1 cellular context compared by ENCODE assay signal in the genomic region with DNA sequence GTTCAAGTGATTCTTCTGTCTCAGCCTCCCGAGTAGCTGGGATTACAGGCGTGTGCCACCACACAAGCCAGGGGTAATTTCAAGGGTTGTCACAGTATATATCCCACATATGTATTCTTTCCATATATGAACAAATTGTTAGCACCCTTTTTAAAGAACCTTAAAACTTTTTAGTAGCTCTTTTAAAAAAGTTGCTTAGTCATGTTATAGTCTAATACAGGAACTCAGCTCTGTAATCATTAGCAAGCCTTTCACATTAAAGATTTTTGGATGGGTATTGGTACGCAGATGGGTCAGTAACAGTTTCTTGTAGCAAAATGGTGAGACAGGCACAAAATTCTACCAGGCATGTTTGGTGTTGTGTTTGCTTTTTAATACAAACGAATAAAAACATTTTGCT.
TF ChIP-seq lines count a peak whose summit lies in the region.

No MANE protein-coding gene starts in this region.

TF ChIP-seq in GM12878, 131 proteins besides CTCF, POLR2A, EP300 and RAD21:
- TF ChIP-seq SMAD5 (IDR thresholded peaks at IDR 0.05; ENCODE audit: low read depth) (no peak), GABPA (IDR thresholded peaks at IDR 0.05; ENCODE audit: low read depth) (no peak), RELA (IDR thresholded peaks at IDR 0.05; ENCODE audit: borderline replicate concordance, partially characterized antibody) (no peak), CBX3 (IDR thresholded peaks at IDR 0.05; ENCODE audit: borderline replicate concordance, low read depth) (no peak), KAT2A (conservative IDR thresholded peaks at IDR 0.05; ENCODE audit: control insufficient read depth, low read depth, low read length) (no peak), CBFB (IDR thresholded peaks at IDR 0.05; ENCODE audit: low read depth) (no peak), ZNF24 (IDR thresholded peaks at IDR 0.05) (no peak), WRNIP1 (IDR thresholded peaks at IDR 0.05; ENCODE audit: borderline replicate concordance, low read depth, low read length) (no peak)
- TF ChIP-seq, protein P1, sequence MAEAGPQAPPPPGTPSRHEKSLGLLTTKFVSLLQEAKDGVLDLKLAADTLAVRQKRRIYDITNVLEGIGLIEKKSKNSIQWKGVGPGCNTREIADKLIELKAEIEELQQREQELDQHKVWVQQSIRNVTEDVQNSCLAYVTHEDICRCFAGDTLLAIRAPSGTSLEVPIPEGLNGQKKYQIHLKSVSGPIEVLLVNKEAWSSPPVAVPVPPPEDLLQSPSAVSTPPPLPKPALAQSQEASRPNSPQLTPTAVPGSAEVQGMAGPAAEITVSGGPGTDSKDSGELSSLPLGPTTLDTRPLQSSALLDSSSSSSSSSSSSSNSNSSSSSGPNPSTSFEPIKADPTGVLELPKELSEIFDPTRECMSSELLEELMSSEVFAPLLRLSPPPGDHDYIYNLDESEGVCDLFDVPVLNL (IDR thresholded peaks at IDR 0.05; ENCODE audit: low read depth, low read length), result no peak
- TF ChIP-seq, protein P2, sequence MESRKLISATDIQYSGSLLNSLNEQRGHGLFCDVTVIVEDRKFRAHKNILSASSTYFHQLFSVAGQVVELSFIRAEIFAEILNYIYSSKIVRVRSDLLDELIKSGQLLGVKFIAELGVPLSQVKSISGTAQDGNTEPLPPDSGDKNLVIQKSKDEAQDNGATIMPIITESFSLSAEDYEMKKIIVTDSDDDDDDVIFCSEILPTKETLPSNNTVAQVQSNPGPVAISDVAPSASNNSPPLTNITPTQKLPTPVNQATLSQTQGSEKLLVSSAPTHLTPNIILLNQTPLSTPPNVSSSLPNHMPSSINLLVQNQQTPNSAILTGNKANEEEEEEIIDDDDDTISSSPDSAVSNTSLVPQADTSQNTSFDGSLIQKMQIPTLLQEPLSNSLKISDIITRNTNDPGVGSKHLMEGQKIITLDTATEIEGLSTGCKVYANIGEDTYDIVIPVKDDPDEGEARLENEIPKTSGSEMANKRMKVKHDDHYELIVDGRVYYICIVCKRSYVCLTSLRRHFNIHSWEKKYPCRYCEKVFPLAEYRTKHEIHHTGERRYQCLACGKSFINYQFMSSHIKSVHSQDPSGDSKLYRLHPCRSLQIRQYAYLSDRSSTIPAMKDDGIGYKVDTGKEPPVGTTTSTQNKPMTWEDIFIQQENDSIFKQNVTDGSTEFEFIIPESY (IDR thresholded peaks at IDR 0.05), result no peak
- TF ChIP-seq, protein P3, sequence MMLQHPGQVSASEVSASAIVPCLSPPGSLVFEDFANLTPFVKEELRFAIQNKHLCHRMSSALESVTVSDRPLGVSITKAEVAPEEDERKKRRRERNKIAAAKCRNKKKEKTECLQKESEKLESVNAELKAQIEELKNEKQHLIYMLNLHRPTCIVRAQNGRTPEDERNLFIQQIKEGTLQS (IDR thresholded peaks at IDR 0.05; ENCODE audit: borderline replicate concordance, extremely low read depth, low read depth, low read length), result no peak
- TF ChIP-seq, protein P4, sequence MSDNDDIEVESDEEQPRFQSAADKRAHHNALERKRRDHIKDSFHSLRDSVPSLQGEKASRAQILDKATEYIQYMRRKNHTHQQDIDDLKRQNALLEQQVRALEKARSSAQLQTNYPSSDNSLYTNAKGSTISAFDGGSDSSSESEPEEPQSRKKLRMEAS (IDR thresholded peaks at IDR 0.05; ENCODE audit: low read depth, low read length), result no peak
